Comparison of ENCODE assay signal across 8 cellular contexts in the genomic region with DNA sequence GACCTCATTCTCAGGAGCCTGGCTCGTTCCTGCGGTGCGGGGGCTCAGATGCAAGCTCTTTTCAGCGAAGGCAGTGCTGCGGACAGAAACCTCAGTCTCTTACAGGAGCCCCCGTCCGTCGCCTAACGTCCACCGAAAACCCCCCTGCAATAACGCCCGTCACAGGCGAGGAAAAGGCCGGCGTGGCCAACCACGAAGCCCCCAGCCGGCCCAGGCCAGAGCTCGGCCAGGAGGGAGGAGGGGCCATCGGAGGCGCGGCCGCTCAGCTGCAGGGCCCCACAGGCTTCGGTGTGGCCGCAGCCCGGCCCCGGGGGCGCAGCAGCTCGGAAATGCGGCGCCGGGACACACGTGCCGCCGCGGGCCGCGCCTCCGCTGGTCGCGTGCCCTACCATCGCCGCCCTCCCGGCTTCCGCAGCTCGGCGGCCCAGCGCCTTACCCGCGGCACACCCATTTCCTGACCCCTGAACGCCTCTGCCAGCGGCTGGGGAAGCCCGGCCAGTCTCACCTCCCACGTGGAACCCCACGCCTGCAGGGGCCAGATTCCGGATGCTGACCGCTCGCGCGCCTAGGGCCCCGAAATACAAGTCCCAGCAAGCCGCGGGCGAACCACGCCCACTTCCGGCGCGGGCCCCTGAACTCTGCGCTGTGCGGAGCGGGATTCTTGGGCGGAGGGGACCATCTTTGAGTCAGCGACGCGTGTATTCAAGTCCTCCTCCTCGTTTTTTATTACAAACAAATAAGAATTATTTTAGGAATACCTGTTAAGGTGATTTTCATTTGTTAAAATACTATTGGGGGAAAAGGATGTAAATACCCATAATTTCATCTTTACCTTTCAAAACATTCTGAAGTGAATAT. TPM values are rescaled to one million over a fixed set of nuclear protein-coding genes. Genes with fewer than 3 reads are reported as not detected.
DNase-seq lines count a peak whose midpoint lies in the region; ATAC-seq and TF ChIP-seq lines count a peak whose summit lies in the region.

A gene (minus strand): TSS at position 582 of the 858 bp plus-strand sequence. CDS start 16,537 bp downstream, outside the sequence.

- H3K79me2 ChIP-seq in osteoblast (ENCODE audit: insufficient read depth, low read length) = no peaks in the 10 kb centered on the region

- peak within 1 kb of the TSS; percentile 85 for H2AFZ ChIP-seq in osteoblast (ENCODE audit: low read length)

- no peaks in the 10 kb centered on the region for H3K27me3 Mint-ChIP-seq in activated naive CD8-positive, alpha-beta T cell

- H3K9me3 ChIP-seq in BLaER1 (peaks cover 54% of the 10 kb centered on the region), osteoblast (ENCODE audit: low read depth, low read length) (no peaks in the 10 kb centered on the region)

- H3K4me1 ChIP-seq in BLaER1 (peaks cover 19% of the 10 kb centered on the region), osteoblast (ENCODE audit: insufficient read depth, low read length) (peaks cover 13% of the 10 kb centered on the region)

- TF ChIP-seq CTCF in osteoblast (IDR thresholded peaks at IDR 0.05; ENCODE audit: extremely low read depth, low read depth, low read length) = no peak

- H4K20me1 ChIP-seq in BLaER1 (no peaks in the 10 kb centered on the region), osteoblast (ENCODE audit: insufficient read depth, low read length) (no peaks in the 10 kb centered on the region)

- H3K9ac ChIP-seq in BLaER1 = no peak within 1 kb of the TSS; the same call in 1 of the 2 replicates

- H3K27me3 ChIP-seq in BLaER1 = no peaks in the 10 kb centered on the region
- no peaks in the 10 kb centered on the region for H3K27me3 ChIP-seq in osteoblast (ENCODE audit: insufficient read depth, low read length)

- DNase-seq in SK-N-DZ (ENCODE audit: low spot score) (peak; percentile 89), Right ventricle myocardium inferior (ENCODE audit: missing footprints) (peak; percentile 94), osteoblast (ENCODE audit: insufficient read length, low spot score, missing footprints) (peak; percentile 94)

- H3K36me3 ChIP-seq in BLaER1 = peaks cover 7% of the 10 kb centered on the region
- H3K36me3 ChIP-seq in osteoblast (ENCODE audit: insufficient read depth, low read length) = peaks cover 7% of the 10 kb centered on the region

- H3K4me3 ChIP-seq in BLaER1 = peak within 1 kb of the TSS; percentile 66
- peak within 1 kb of the TSS; percentile 79 for H3K4me3 ChIP-seq in osteoblast (ENCODE audit: insufficient read depth, low read length)

- peak within 1 kb of the TSS; percentile 90 for H3K27ac Mint-ChIP-seq in activated naive CD8-positive, alpha-beta T cell

- H3K27ac ChIP-seq in BLaER1 (peak within 1 kb of the TSS; percentile 57), osteoblast (ENCODE audit: low read depth, low read length) (peak within 1 kb of the TSS; percentile 3), temporal lobe (ENCODE audit: low read depth, low read length) (no peak within 1 kb of the TSS)

- ATAC-seq in GM19351 (IDR thresholded peaks at IDR 0.05; ENCODE audit: unreplicated experiment) (peak; percentile 93), HG03521 (IDR thresholded peaks at IDR 0.05; ENCODE audit: unreplicated experiment) (peak; percentile 96), Right ventricle myocardium inferior (peak; percentile 99)

- H3K4me1 Mint-ChIP-seq in activated naive CD8-positive, alpha-beta T cell (ENCODE audit: low read depth) = peaks cover 53% of the 10 kb centered on the region

- peaks cover 18% of the 10 kb centered on the region for H3K36me3 Mint-ChIP-seq in activated naive CD8-positive, alpha-beta T cell

- peak within 1 kb of the TSS; percentile 87 for H3K4me3 Mint-ChIP-seq in activated naive CD8-positive, alpha-beta T cell

- intact Hi-C loops in Right ventricle myocardium inferior (cut with DNase I) = no loop called here

- H3K9me3 Mint-ChIP-seq in activated naive CD8-positive, alpha-beta T cell (ENCODE audit: low read depth) = peaks cover 7% of the 10 kb centered on the region

- H3K4me2 ChIP-seq in BLaER1 (peak within 1 kb of the TSS; percentile 65), osteoblast (ENCODE audit: insufficient read depth, low read length) (peak within 1 kb of the TSS; percentile 89)

RNA-seq across cellular contexts. Expression of the gene that starts here (rescaled TPM):
- 13.9 and 15.6 TPM in 2 replicates for polyA plus RNA-seq in SK-N-DZ (2014; cell fraction: cytosol; rRNA removed)
- polyA plus RNA-seq in SK-N-DZ (2014; cell fraction: nucleus; rRNA removed) = 16.5 and 20.2 TPM in 2 replicates
- total RNA-seq in Right ventricle myocardium inferior = 2.5 TPM
- 4.7 and 5.0 TPM in 2 replicates for total RNA-seq in osteoblast
- 16.5 TPM for total RNA-seq in temporal lobe
